8 cellular contexts compared by ENCODE assay signal in the genomic region with DNA sequence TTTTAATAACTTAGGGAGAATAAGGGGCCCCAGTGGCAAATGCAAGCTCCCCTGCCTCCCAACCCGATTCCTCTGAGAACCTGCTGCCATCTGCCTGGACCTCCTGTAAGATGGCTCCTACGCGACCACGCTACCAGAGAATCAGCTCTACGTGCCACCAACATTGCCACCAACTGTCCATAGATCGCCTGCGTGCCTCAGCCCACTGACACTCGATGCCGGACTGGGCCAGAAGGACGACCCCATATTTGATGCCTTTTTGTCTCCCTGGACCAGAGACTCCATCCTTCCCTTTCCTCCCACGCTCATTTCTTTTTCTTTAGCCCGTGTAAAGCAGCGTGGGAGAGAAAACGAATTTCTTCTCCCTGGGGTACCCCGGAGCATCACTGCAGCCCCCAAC. TPM values are rescaled to one million over a fixed set of nuclear protein-coding genes. Genes with fewer than 3 reads are reported as not detected.
DNase-seq lines count a peak whose midpoint lies in the region; ATAC-seq and TF ChIP-seq lines count a peak whose summit lies in the region.

No MANE protein-coding gene starts in this region.

- peak overlapping the region; percentile 61 to 84 for H3K9ac ChIP-seq in mucosa of rectum (ENCODE audit: low read depth in 1 of 2, low read length in 2 of 2)

- H3K9me3 ChIP-seq in ectodermal cell (ENCODE audit: control insufficient read depth, low read length) (no peaks in the 10 kb centered on the region), mucosa of rectum (ENCODE audit: control insufficient read depth in 2 of 2, low read length in 2 of 2) (no peaks in the 10 kb centered on the region), upper lobe of right lung (no peaks in the 10 kb centered on the region)

- peak; percentile 4 for ATAC-seq in GM19468 (IDR thresholded peaks at IDR 0.05; ENCODE audit: extremely low read depth, unreplicated experiment)
- ATAC-seq in HG03571 (IDR thresholded peaks at IDR 0.05; ENCODE audit: unreplicated experiment), result peak; percentile 19
- ATAC-seq in SK-N-SH treated with all-trans-retinoic acid at 6 μM for 48 hours, result peak; percentile 3; the same call in 1 of the 3 replicates
- no peak for ATAC-seq in upper lobe of right lung

- H3K27ac ChIP-seq in ectodermal cell (ENCODE audit: insufficient read depth, low read depth, low read length, poor library complexity, severe bottlenecking) (peak overlapping the region; percentile 87), mucosa of rectum (ENCODE audit: low read depth in 2 of 2, low read length in 2 of 2) (peak overlapping the region; percentile 81 to 83), upper lobe of right lung (peak overlapping the region; percentile 82)

- H3K4me1 ChIP-seq in ectodermal cell (ENCODE audit: control insufficient read depth, insufficient read depth, low read length), result peaks cover 20% of the 10 kb centered on the region
- H3K4me1 ChIP-seq in mucosa of rectum (ENCODE audit: control insufficient read depth in 2 of 2, insufficient read depth in 2 of 2, low read length in 2 of 2), result peaks cover 8 to 11% of the 10 kb centered on the region in 2 donors
- peaks cover 20% of the 10 kb centered on the region for H3K4me1 ChIP-seq in upper lobe of right lung

- intact Hi-C loops in upper lobe of right lung (cut with DNase I), result no loop called here

- 20% methylated on average over 15 of the region's 15 CpGs for WGBS in ectodermal cell, 2 experiments

- H3K4me3 ChIP-seq in ectodermal cell (ENCODE audit: insufficient read depth, low read depth, low read length), result peak overlapping the region; percentile 81
- H3K4me3 ChIP-seq in mucosa of rectum (ENCODE audit: low read length in 2 of 2), result peak overlapping the region; percentile 81
- H3K4me3 ChIP-seq in upper lobe of right lung, result peak overlapping the region; percentile 90

- peak; percentile 40 for DNase-seq in Daoy (ENCODE audit: low read depth)
- DNase-seq in upper lobe of right lung, result no peak
- DNase-seq in CD1c-positive myeloid dendritic cell (ENCODE audit: extremely low spot score), result no peak

- no peaks in the 10 kb centered on the region for H3K36me3 ChIP-seq in ectodermal cell (ENCODE audit: control insufficient read depth, insufficient read depth, low read length)
- H3K36me3 ChIP-seq in mucosa of rectum (ENCODE audit: control insufficient read depth in 2 of 2, insufficient read depth in 2 of 2, low read length in 2 of 2), result peaks cover 0 to 3% of the 10 kb centered on the region in 2 donors
- no peaks in the 10 kb centered on the region for H3K36me3 ChIP-seq in upper lobe of right lung

- no peak for TF ChIP-seq CTCF in upper lobe of right lung (IDR thresholded peaks at IDR 0.05)

- H3K27me3 ChIP-seq in ectodermal cell (ENCODE audit: control insufficient read depth, insufficient read depth, low read length, poor library complexity, severe bottlenecking), result no peaks in the 10 kb centered on the region
- no peaks in the 10 kb centered on the region for H3K27me3 ChIP-seq in mucosa of rectum (ENCODE audit: control insufficient read depth in 2 of 2, insufficient read depth in 2 of 2, low read length in 2 of 2)
- H3K27me3 ChIP-seq in upper lobe of right lung, result no peaks in the 10 kb centered on the region

TF ChIP-seq in SK-N-SH treated with all-trans-retinoic acid at 6 μM for 48 hours, 23 proteins besides CTCF, POLR2A, EP300 and RAD21:
- TF ChIP-seq RARB (CRISPR knock-in tag; IDR thresholded peaks at IDR 0.05) (no peak), ZNF565 (CRISPR knock-in tag; conservative IDR thresholded peaks at IDR 0.05; ENCODE audit: low read depth) (0 out of 2 replicates have a peak, but pooled peaks have one; percentile 32), ESRRG (CRISPR knock-in tag; IDR thresholded peaks at IDR 0.05) (no peak), POU6F1 (CRISPR knock-in tag; IDR thresholded peaks at IDR 0.05; ENCODE audit: borderline replicate concordance, low read depth) (no peak), ZNF70 (CRISPR knock-in tag; IDR thresholded peaks at IDR 0.05) (no peak)
TF ChIP-seq in SK-N-SH treated with all-trans-retinoic acid at 6 μM for 48 hours: peak in this region for 1.

RNA-seq across cellular contexts. Expression of gene KLHL42, which starts 0.6 kb away (rescaled TPM):
- 20.2 and 27.7 TPM in 2 replicates for total RNA-seq in Daoy (2014; rRNA removed; shearing (Covaris generic))
- polyA plus RNA-seq in ectodermal cell (2013, experiment 1 of 4), result 23.5 TPM
- polyA plus RNA-seq in ectodermal cell (2013, experiment 2 of 4), result 21.5 TPM
- polyA plus RNA-seq in ectodermal cell (2013, experiment 3 of 4), result 18.5 TPM
- polyA plus RNA-seq in ectodermal cell (2013, experiment 4 of 4), result 19.7 TPM
- total RNA-seq in upper lobe of right lung, result 25.0 TPM

RNA-seq across cellular contexts. Expression of gene MANSC4, which starts 0.6 kb away (rescaled TPM):
- total RNA-seq in Daoy (2014; rRNA removed; shearing (Covaris generic)), result not detected in 2 replicates
- not detected for polyA plus RNA-seq in ectodermal cell (2013, experiment 1 of 4)
- polyA plus RNA-seq in ectodermal cell (2013, experiment 2 of 4), result not detected
- polyA plus RNA-seq in ectodermal cell (2013, experiment 3 of 4), result not detected
- polyA plus RNA-seq in ectodermal cell (2013, experiment 4 of 4), result not detected
- not detected for total RNA-seq in upper lobe of right lung
